ENCODE assay signal across 7 cellular contexts in the genomic region with DNA sequence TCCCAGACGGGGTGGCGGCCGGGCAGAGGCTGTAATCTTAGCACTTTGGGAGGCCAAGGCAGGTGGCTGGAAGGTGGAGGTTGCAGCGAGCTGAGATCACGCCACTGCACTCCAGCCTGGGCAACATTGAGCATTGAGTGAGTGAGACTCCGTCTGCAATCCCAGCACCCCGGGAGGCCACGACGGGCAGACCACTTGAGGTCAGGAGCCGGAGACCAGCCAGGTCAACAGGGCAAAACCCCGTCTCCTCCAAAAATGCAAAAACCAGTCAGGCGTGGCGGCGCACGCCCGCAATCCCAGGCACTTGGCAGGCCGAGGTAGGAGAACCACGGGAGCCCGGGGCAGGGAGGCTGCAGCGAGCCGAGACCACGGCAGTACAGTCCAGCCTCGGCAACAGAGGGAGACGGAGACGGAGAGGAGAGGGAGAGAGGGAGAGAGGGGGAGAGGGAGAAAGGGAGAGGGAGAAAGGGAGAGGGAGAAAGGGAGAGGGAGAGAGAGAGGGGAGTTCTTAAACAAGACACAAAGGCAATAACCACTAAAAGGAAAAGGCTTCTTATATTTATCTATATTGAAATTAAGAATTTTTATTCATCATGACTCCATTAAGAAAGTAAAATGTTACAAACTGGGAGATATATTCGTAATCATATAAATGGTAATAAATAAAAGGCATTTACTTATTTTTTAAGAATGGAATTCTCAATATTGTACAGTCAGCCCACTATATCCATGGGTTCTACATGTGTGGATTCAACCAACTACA. TPM values are rescaled to one million over a fixed set of nuclear protein-coding genes. Genes with fewer than 3 reads are reported as not detected.
A peak's percentile ranks its signal among the peaks of the same experiment; 100 is the strongest.
DNase-seq lines count a peak whose midpoint lies in the region; ATAC-seq, FAIRE-seq and TF ChIP-seq lines count a peak whose summit lies in the region.
"Not testable (repeated sequence)": the region's sequence is repeated elsewhere in the genome, so short reads cannot be mapped to it uniquely, and the experiment has no call there.

No MANE protein-coding gene starts in this region.

- TF ChIP-seq CTCF in DND-41 (IDR thresholded peaks at IDR 0.05; ENCODE audit: borderline replicate concordance, extremely low read depth, low read length, poor library complexity, severe bottlenecking); HEK293 (tag by site-specific recombination; IDR thresholded peaks at IDR 0.05); endodermal cell (conservative IDR thresholded peaks at IDR 0.05); kidney (IDR thresholded peaks at IDR 0.05; ENCODE audit: borderline replicate concordance, extremely low read depth, insufficient read depth): not testable (repeated sequence)

- peak overlapping the region in 7 of 10 experiments; percentile 29 to 58 (median 39); a peak in 9 of 20 replicates for H3K4me3 ChIP-seq in BLaER1 treated with 17β-estradiol and CSF1 and Interleukin-3, amounts not matched to agents 10 nM and 100 nM
- H3K4me3 ChIP-seq in DND-41 (ENCODE audit: low read depth in 1 of 2, low read length in 2 of 2); HEK293 (ENCODE audit: low read depth, low read length); kidney (ENCODE audit: low read length in 2 of 2); trophoblast cell (ENCODE audit: low read depth, low read length): not testable (repeated sequence)
- peak overlapping the region; percentile 70 for H3K4me3 ChIP-seq in endodermal cell (ENCODE audit: low read length)

- not testable (repeated sequence) for H2BK5ac ChIP-seq in trophoblast cell (ENCODE audit: low read depth, low read length, poor library complexity)

- H3K36me3 Mint-ChIP-seq in endodermal cell (ENCODE audit: low read depth): peaks cover 72% of the 10 kb centered on the region
- peaks cover 11 to 38% (median 32%) of the 10 kb centered on the region in 3 donors for H3K36me3 Mint-ChIP-seq in naive thymus-derived CD8-positive, alpha-beta T cell

- not testable (repeated sequence) for H3K79me1 ChIP-seq in trophoblast cell (ENCODE audit: low read length)

- not testable (repeated sequence) for FAIRE-seq in kidney (lab: Jason Lieb, UNC)

- H4K91ac ChIP-seq in trophoblast cell (ENCODE audit: low read depth, low read length): not testable (repeated sequence)

- 87 to 96% methylated on average over 20 to 25 of the region's 26 CpGs for WGBS in endodermal cell (ENCODE audit: insufficient coverage in 1 of 2, insufficient read length in 1 of 2), 2 experiments
- no CpG with 5 or more reads among the region's 26 CpGs for WGBS in trophoblast cell (ENCODE audit: extremely low coverage, insufficient coverage, insufficient read length)

- not testable (repeated sequence) for H3K27ac Mint-ChIP-seq in endodermal cell
- H3K27ac Mint-ChIP-seq in naive thymus-derived CD8-positive, alpha-beta T cell: peak overlapping the region in 6 of 10 donors; percentile 11 to 81 (median 32)

- intact Hi-C loops in kidney (cut with DNase I): not testable (repeated sequence)

- not testable (repeated sequence) for H3K4me1 ChIP-seq in BLaER1 treated with 17β-estradiol and CSF1 and Interleukin-3, amounts not matched to agents 10 nM and 100 nM; DND-41 (ENCODE audit: insufficient read depth, low read length); HEK293 (ENCODE audit: control insufficient read depth, insufficient read depth, low read length); endodermal cell (ENCODE audit: control insufficient read depth, insufficient read depth, low read length); kidney (ENCODE audit: control insufficient read depth in 1 of 2, insufficient read depth in 1 of 2, low read depth in 1 of 2, low read length in 2 of 2); trophoblast cell (ENCODE audit: control insufficient read depth in 1 of 2, insufficient read depth in 2 of 2, low read length in 2 of 2)

- H3K9me3 Mint-ChIP-seq in endodermal cell: peaks cover 79% of the 10 kb centered on the region
- H3K9me3 Mint-ChIP-seq in naive thymus-derived CD8-positive, alpha-beta T cell: peaks cover 0 to 19% (median 4%) of the 10 kb centered on the region in 9 donors

- ATAC-seq in DND-41 (ENCODE audit: insufficient read depth, low read depth); naive thymus-derived CD8-positive, alpha-beta T cell: not testable (repeated sequence)

- peaks cover 82 to 100% (median 88%) of the 10 kb centered on the region in 11 experiments for H3K9me3 ChIP-seq in BLaER1 treated with 17β-estradiol and CSF1 and Interleukin-3, amounts not matched to agents 10 nM and 100 nM (replicated peaks in 1 of 11)
- H3K9me3 ChIP-seq in DND-41 (ENCODE audit: insufficient read depth, low read length, severe bottlenecking): peaks cover 57% of the 10 kb centered on the region
- H3K9me3 ChIP-seq in HEK293 (ENCODE audit: control insufficient read depth, insufficient read depth, low read depth, low read length); kidney (ENCODE audit: control insufficient read depth in 1 of 2, low read length in 2 of 2): not testable (repeated sequence)
- peaks cover 84% of the 10 kb centered on the region for H3K9me3 ChIP-seq in endodermal cell (ENCODE audit: control insufficient read depth, low read length)
- peaks cover 29% of the 10 kb centered on the region for H3K9me3 ChIP-seq in trophoblast cell (ENCODE audit: insufficient read depth, low read depth, low read length)

- CTCF ChIA-PET in HEK293 (lab: Yijun Ruan, JAX): interaction anchor here (0.7 kb wide), 1 partner anchor 74 kb away, joined by 3 read pairs; no protein-coding TSS in a partner anchor

- H2BK12ac ChIP-seq in trophoblast cell (ENCODE audit: low read length): not testable (repeated sequence)

- H2AFZ ChIP-seq in DND-41 (ENCODE audit: low read depth, low read length); trophoblast cell (ENCODE audit: insufficient read depth, low read length, poor library complexity): not testable (repeated sequence)

- H3K36me3 ChIP-seq in BLaER1 treated with 17β-estradiol and CSF1 and Interleukin-3, amounts not matched to agents 10 nM and 100 nM: peaks cover 73 to 99% (median 81%) of the 10 kb centered on the region in 11 experiments
- peaks cover 21% of the 10 kb centered on the region for H3K36me3 ChIP-seq in DND-41 (ENCODE audit: insufficient read depth, low read length)
- not testable (repeated sequence) for H3K36me3 ChIP-seq in HEK293 (ENCODE audit: control insufficient read depth in 2 of 2, insufficient read depth in 1 of 2, low read length in 2 of 2); kidney (ENCODE audit: control insufficient read depth in 1 of 2, insufficient read depth in 2 of 2, low read length in 2 of 2)
- peaks cover 36% of the 10 kb centered on the region for H3K36me3 ChIP-seq in endodermal cell (ENCODE audit: control insufficient read depth, insufficient read depth, low read length)
- peaks cover 17 to 27% of the 10 kb centered on the region in 2 experiments for H3K36me3 ChIP-seq in trophoblast cell (ENCODE audit: control insufficient read depth in 1 of 2, insufficient read depth in 2 of 2, low read length in 2 of 2)

- not testable (repeated sequence) for H4K8ac ChIP-seq in trophoblast cell (ENCODE audit: low read depth, low read length)

- not testable (repeated sequence) for H3K27me3 ChIP-seq in BLaER1 treated with 17β-estradiol and CSF1 and Interleukin-3, amounts not matched to agents 10 nM and 100 nM; DND-41 (ENCODE audit: insufficient read depth, low read length, poor library complexity); endodermal cell (ENCODE audit: control insufficient read depth, insufficient read depth, low read length, poor library complexity, severe bottlenecking); trophoblast cell (ENCODE audit: insufficient read depth, low read length)

- H3K79me2 ChIP-seq in DND-41 (ENCODE audit: insufficient read depth, low read length): peaks cover 35% of the 10 kb centered on the region
- not testable (repeated sequence) for H3K79me2 ChIP-seq in trophoblast cell (ENCODE audit: control insufficient read depth, insufficient read depth, low read length, poor library complexity)

- not testable (repeated sequence) for H3K9ac ChIP-seq in BLaER1 treated with 17β-estradiol and CSF1 and Interleukin-3, amounts not matched to agents 10 nM and 100 nM; DND-41 (ENCODE audit: low read depth, low read length); endodermal cell (ENCODE audit: extremely low read depth, low read length, poor library complexity, severe bottlenecking); kidney (ENCODE audit: low read length in 2 of 2); trophoblast cell (ENCODE audit: low read length)

- not testable (repeated sequence) for H3K27me3 Mint-ChIP-seq in endodermal cell (ENCODE audit: insufficient read depth); naive thymus-derived CD8-positive, alpha-beta T cell

- not testable (repeated sequence) for H4K12ac ChIP-seq in trophoblast cell (ENCODE audit: low read depth, low read length)

- peak; percentile 25 for DNase-seq in DND-41
- DNase-seq in endodermal cell; naive thymus-derived CD8-positive, alpha-beta T cell; trophoblast cell: not testable (repeated sequence)
- peak; percentile 61 for DNase-seq in kidney

- H3K4me3 Mint-ChIP-seq in endodermal cell; naive thymus-derived CD8-positive, alpha-beta T cell: not testable (repeated sequence)

- peak overlapping the region; percentile 3 for H3K18ac ChIP-seq in trophoblast cell (ENCODE audit: low read length)

- not testable (repeated sequence) for H3K23ac ChIP-seq in trophoblast cell (ENCODE audit: low read length)

- H3K14ac ChIP-seq in trophoblast cell (ENCODE audit: low read length): not testable (repeated sequence)

- POLR2A ChIA-PET in HEK293 (lab: Yijun Ruan, JAX): interaction anchor here (0.7 kb wide), 1 partner anchor 10 kb away, joined by 4 read pairs; no protein-coding TSS in a partner anchor
- POLR2A ChIA-PET in naive thymus-derived CD8-positive, alpha-beta T cell (lab: Charles Lee): not testable (repeated sequence)

- not testable (repeated sequence) for H3K27ac ChIP-seq in BLaER1 treated with 17β-estradiol and CSF1 and Interleukin-3, amounts not matched to agents 10 nM and 100 nM; DND-41 (ENCODE audit: low read length); HEK293 (ENCODE audit: extremely low read depth, low read depth, low read length); endodermal cell (ENCODE audit: low read depth, low read length); kidney (ENCODE audit: low read depth in 2 of 2, low read length in 2 of 2); trophoblast cell (ENCODE audit: low read depth, low read length)

- H3K4ac ChIP-seq in trophoblast cell (ENCODE audit: low read depth, low read length): not testable (repeated sequence)

- H3K4me2 ChIP-seq in BLaER1 treated with 17β-estradiol and CSF1 and Interleukin-3, amounts not matched to agents 10 nM and 100 nM; DND-41 (ENCODE audit: insufficient read depth, low read length); trophoblast cell (ENCODE audit: low read length): not testable (repeated sequence)

- H2BK120ac ChIP-seq in trophoblast cell (ENCODE audit: insufficient read depth, low read length, poor library complexity): not testable (repeated sequence)

- peaks cover 0 to 18% (median 0%) of the 10 kb centered on the region in 11 experiments; a peak in 6 of 22 replicates for H4K20me1 ChIP-seq in BLaER1 treated with 17β-estradiol and CSF1 and Interleukin-3, amounts not matched to agents 10 nM and 100 nM
- H4K20me1 ChIP-seq in DND-41 (ENCODE audit: insufficient read depth, low read length): not testable (repeated sequence)

- H3K4me1 Mint-ChIP-seq in endodermal cell: not testable (repeated sequence)
- H3K4me1 Mint-ChIP-seq in naive thymus-derived CD8-positive, alpha-beta T cell: peaks cover 7 to 51% (median 32%) of the 10 kb centered on the region in 4 donors

- H2AK5ac ChIP-seq in trophoblast cell (ENCODE audit: low read length): not testable (repeated sequence)

RNA-seq across cellular contexts. Expression of a gene that starts 13.1 kb away (rescaled TPM):
- total RNA-seq in endodermal cell (10 to 100 TPM; 20.5 to 29.3 TPM), kidney (162 TPM)
- polyA plus RNA-seq in endodermal cell (2013, experiment 1 of 2): 39.0 TPM
- polyA plus RNA-seq in endodermal cell (2013, experiment 2 of 2): 37.2 TPM
- polyA plus RNA-seq in kidney (ENCODE audit: insufficient read depth, low read depth, low replicate concordance): 123 TPM
- total RNA-seq in naive thymus-derived CD8-positive, alpha-beta T cell: 10 to 100 TPM; 83.3 to 93.2 TPM
- 10 to 100 TPM; 68.5 to 70.9 (median 70.6) TPM for polyA plus RNA-seq in naive thymus-derived CD8-positive, alpha-beta T cell
- polyA plus RNA-seq in trophoblast cell (2013): 48.8 and 50.5 TPM in 2 replicates
